33 cellular contexts compared by ENCODE assay signal in the genomic region with DNA sequence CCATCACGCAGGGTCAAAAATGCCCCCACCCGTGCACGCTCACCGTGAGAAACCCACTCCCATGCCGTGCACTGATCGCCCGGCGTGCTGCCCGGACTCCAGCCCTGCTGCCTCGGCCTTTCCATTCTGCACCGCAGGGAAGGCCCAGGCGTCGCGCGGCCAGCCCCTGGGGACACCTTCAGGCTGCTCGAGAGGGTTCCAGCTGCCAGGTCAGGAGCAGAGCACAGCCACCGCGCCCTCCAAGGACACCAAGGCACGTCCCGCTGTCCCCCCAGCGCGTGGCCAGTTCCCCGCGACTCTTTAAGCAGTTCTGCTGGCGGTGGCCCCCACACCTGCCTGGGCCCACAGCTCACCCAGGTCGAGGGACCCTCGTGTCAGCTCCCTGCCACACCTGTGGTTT.
"Had no signal": no experiment of that assay in that cellular context is flagged by ENCODE, and none has a peak within 500 bp of the region (broad histone marks: within the 10 kb centered on the region; RNA-seq: fewer than 3 reads in every experiment).

No MANE protein-coding gene starts in this region.

- H3K36me3 ChIP-seq: adrenal gland, Peyer's patch had no signal

- H3K27me3 ChIP-seq: adrenal gland, Peyer's patch had no signal

- H3K4me1 ChIP-seq: adrenal gland, Peyer's patch had no signal

- H3K4me3 ChIP-seq: adrenal gland, Peyer's patch had no signal

- H3K36me3 Mint-ChIP-seq: activated CD4-positive, alpha-beta memory T cell treated with anti-CD3 and anti-CD28 coated beads for 36 hours; activated naive CD4-positive, alpha-beta T cell treated with anti-CD3 and anti-CD28 coated beads, Interleukin-2, amount 50 U/mL, for 72 hours had no signal

- H3K27ac Mint-ChIP-seq: activated B cell treated with CpG ODN at 0.5 μM for 24 hours; activated CD4-positive, alpha-beta memory T cell treated with anti-CD3 and anti-CD28 coated beads for 36 hours; activated naive CD4-positive, alpha-beta T cell treated with anti-CD3 and anti-CD28 coated beads for 36 hours; activated naive CD4-positive, alpha-beta T cell treated with anti-CD3 and anti-CD28 coated beads, Interleukin-2, amount 50 U/mL, for 72 hours; activated T-helper 1 cell treated with anti-CD3 and anti-CD28 coated beads, Interleukin-12 subunit alpha, Interleukin-12 subunit beta, Interleukin-2, Interleukin-4 antibody, amounts not matched to agents 30 ng/mL and 10 ng/mL and 1 ng/mL, durations not matched to agents 14 hours and 24 hours and 36 hours had no signal

- FAIRE-seq: bronchial epithelial cell had no signal

- DNase-seq: activated B cell treated with CpG ODN at 0.5 μM for 24 hours; activated CD4-positive, alpha-beta memory T cell treated with anti-CD3 and anti-CD28 coated beads for 36 hours; activated CD4-positive, alpha-beta T cell treated with anti-CD3 and anti-CD28 coated beads for 4 hours; activated CD4-positive, alpha-beta T cell treated with anti-CD3 and anti-CD28 coated beads, Interleukin-2, amount 50 U/mL, for 1 hour; activated CD4-positive, CD25-positive, alpha-beta regulatory T cell treated with anti-CD3 and anti-CD28 coated beads, Interleukin-2, amount 50 U/mL, for 72 hours; activated CD8-positive, alpha-beta memory T cell treated with anti-CD3 and anti-CD28 coated beads, Interleukin-2, amount 50 U/mL, for 4 hours; activated gamma-delta T cell treated with Interleukin-2 at 50 U/mL for 16 hours; activated naive CD4-positive, alpha-beta T cell treated with anti-CD3 and anti-CD28 coated beads for 36 hours; activated T-cell treated with anti-CD3 and anti-CD28 coated beads for 4 hours; activated T-cell treated with anti-CD3 and anti-CD28 coated beads, Interleukin-2, amount 50 U/mL, for 4 hours; adrenal gland; central memory CD4-positive, alpha-beta T cell; Karpas-422; NCI-H1105; NCI-H1417 treated with DMSO at 0.1 percent for 48 hours; NCI-H1694; NCI-H1930; NCI-H2081 treated with DMSO at 0.1 percent for 48 hours; NCI-H226; NCI-H524 treated with DMSO at 0.1 percent for 48 hours; PC-3; Peyer's patch; RPMI8226; SIG-M5; T-helper 1 cell; T-helper 2 cell; T-helper 9 cell had no signal

- ATAC-seq: activated naive CD4-positive, alpha-beta T cell treated with anti-CD3 and anti-CD28 coated beads, Interleukin-2, amount 50 U/mL, for 72 hours; activated T-cell treated with anti-CD3 and anti-CD28 coated beads, Interleukin-2, amount 50 U/mL, for 4 hours; PC-3; SK-N-SH treated with all-trans-retinoic acid at 6 μM for 48 hours had no signal

- H3K9me3 ChIP-seq: adrenal gland had no signal

- H3K9me3 Mint-ChIP-seq: activated CD4-positive, alpha-beta memory T cell treated with anti-CD3 and anti-CD28 coated beads for 36 hours; activated T-cell treated with anti-CD3 and anti-CD28 coated beads, Interleukin-2, amount 50 U/mL, for 4 hours; activated T-helper 1 cell treated with anti-CD3 and anti-CD28 coated beads, Interleukin-12 subunit alpha, Interleukin-12 subunit beta, Interleukin-2, Interleukin-4 antibody, amounts not matched to agents 30 ng/mL and 10 ng/mL and 1 ng/mL, durations not matched to agents 14 hours and 24 hours and 36 hours had no signal

- H3K27me3 Mint-ChIP-seq: activated B cell treated with CpG ODN at 0.5 μM for 24 hours; activated CD4-positive, alpha-beta memory T cell treated with anti-CD3 and anti-CD28 coated beads for 36 hours; brain had no signal

- H3K4me1 Mint-ChIP-seq: activated B cell treated with CpG ODN at 0.5 μM for 24 hours had no signal

- H3K27ac ChIP-seq: adrenal gland, Peyer's patch, VCaP had no signal

- H3K4me3 Mint-ChIP-seq: activated B cell treated with CpG ODN at 0.5 μM for 24 hours; activated CD4-positive, alpha-beta memory T cell treated with anti-CD3 and anti-CD28 coated beads for 36 hours; activated naive CD4-positive, alpha-beta T cell treated with anti-CD3 and anti-CD28 coated beads for 36 hours; activated T-cell treated with anti-CD3 and anti-CD28 coated beads, Interleukin-2, amount 50 U/mL, for 4 hours; activated T-helper 1 cell treated with anti-CD3 and anti-CD28 coated beads, Interleukin-12 subunit alpha, Interleukin-12 subunit beta, Interleukin-2, Interleukin-4 antibody, amounts not matched to agents 30 ng/mL and 10 ng/mL and 1 ng/mL, durations not matched to agents 14 hours and 24 hours and 36 hours; brain had no signal
